10 cellular contexts compared by ENCODE assay signal in the genomic region with DNA sequence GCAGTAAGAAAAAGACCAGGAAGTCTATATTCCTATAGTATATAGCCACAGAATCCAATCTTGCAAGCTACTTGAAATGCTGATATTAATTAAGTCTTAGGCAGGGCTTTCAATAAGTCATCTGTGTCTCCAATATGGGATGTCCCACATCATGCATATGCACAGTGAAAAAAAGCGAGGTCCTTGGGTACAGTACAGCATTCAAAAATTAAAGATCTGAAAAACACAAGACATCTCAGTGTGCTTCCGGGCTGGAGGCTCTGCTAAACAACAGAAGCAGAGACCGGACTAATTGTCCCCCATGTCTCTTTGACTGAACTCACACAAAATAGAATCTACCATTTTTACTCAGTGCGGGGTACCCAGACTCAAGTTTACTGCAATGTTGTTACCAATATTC.
A peak's percentile ranks its signal among the peaks of the same experiment; 100 is the strongest.
DNase-seq lines count a peak whose midpoint lies in the region; ATAC-seq and TF ChIP-seq lines count a peak whose summit lies in the region.
"Had no signal": no experiment of that assay in that cellular context is flagged by ENCODE, and none has a peak within 500 bp of the region (broad histone marks: within the 10 kb centered on the region; RNA-seq: fewer than 3 reads in every experiment).

No MANE protein-coding gene starts in this region.

- CTCF ChIA-PET in activated naive CD4-positive, alpha-beta T cell treated with anti-CD3 and anti-CD28 coated beads for 36 hours (lab: Charles Lee), result no interaction called here

- H3K27me3 Mint-ChIP-seq in nephron (ENCODE audit: low read depth), result peaks cover 4% of the 10 kb centered on the region
- no peaks in the 10 kb centered on the region for H3K27me3 Mint-ChIP-seq in activated naive CD4-positive, alpha-beta T cell treated with anti-CD3 and anti-CD28 coated beads for 36 hours (ENCODE audit: low read depth)

- no peaks in the 10 kb centered on the region for H3K36me3 ChIP-seq in DOHH2 (ENCODE audit: control insufficient read depth, low read length)
- H3K36me3 ChIP-seq: MG63 had no signal

- H3K79me2 ChIP-seq in DOHH2 (ENCODE audit: control insufficient read depth, low read length), result no peaks in the 10 kb centered on the region

- no peak for ATAC-seq in GM21367 (IDR thresholded peaks at IDR 0.05; ENCODE audit: unreplicated experiment)
- ATAC-seq in GM18867 (IDR thresholded peaks at IDR 0.05; ENCODE audit: unreplicated experiment), result no peak

- peaks cover 66% of the 10 kb centered on the region for H3K4me1 ChIP-seq in DOHH2 (ENCODE audit: control insufficient read depth, low read length)

- DNase-seq in NCI-H524 treated with DMSO at 0.1 percent for 48 hours (lab: John Stamatoyannopoulos, UW), result peak; percentile 55
- no peak for DNase-seq in SK-N-DZ (ENCODE audit: low spot score)
- no peak for DNase-seq in activated naive CD4-positive, alpha-beta T cell treated with anti-CD3 and anti-CD28 coated beads for 36 hours
- DNase-seq: NCI-H1930 had no signal

- H3K9me3 ChIP-seq in DOHH2 (ENCODE audit: control insufficient read depth, insufficient read depth, low read length), result no peaks in the 10 kb centered on the region
- H3K9me3 ChIP-seq: MG63 had no signal

- peaks cover 22% of the 10 kb centered on the region for H3F3A ChIP-seq in DOHH2 (ENCODE audit: control insufficient read depth, insufficient read depth)

- no peak overlapping the region for H3K4me3 Mint-ChIP-seq in nephron
- no peak overlapping the region for H3K4me3 Mint-ChIP-seq in activated naive CD4-positive, alpha-beta T cell treated with anti-CD3 and anti-CD28 coated beads for 36 hours

- no peaks in the 10 kb centered on the region for H3K36me3 Mint-ChIP-seq in nephron (ENCODE audit: low read depth)
- H3K36me3 Mint-ChIP-seq in activated naive CD4-positive, alpha-beta T cell treated with anti-CD3 and anti-CD28 coated beads for 36 hours (ENCODE audit: low read depth), result no peaks in the 10 kb centered on the region

- no peaks in the 10 kb centered on the region for H3K9me2 ChIP-seq in DOHH2 (replicated peaks; ENCODE audit: control insufficient read depth, low read length)

- peak overlapping the region; percentile 79 for H3K4me2 ChIP-seq in DOHH2 (ENCODE audit: low read length)

- H3K27me3 ChIP-seq in DOHH2 (ENCODE audit: control insufficient read depth, low read length), result no peaks in the 10 kb centered on the region
- H3K27me3 ChIP-seq: MG63 had no signal

- no peaks in the 10 kb centered on the region for H4K20me1 ChIP-seq in DOHH2 (ENCODE audit: control insufficient read depth, insufficient read depth, low read depth, low read length)

- no peaks in the 10 kb centered on the region for H3K9me3 Mint-ChIP-seq in nephron
- H3K9me3 Mint-ChIP-seq in activated naive CD4-positive, alpha-beta T cell treated with anti-CD3 and anti-CD28 coated beads for 36 hours, result no peaks in the 10 kb centered on the region

- peak overlapping the region; percentile 91 for H3K27ac ChIP-seq in DOHH2 (ENCODE audit: low read depth, low read length)
- H3K27ac ChIP-seq in VCaP, result peak overlapping the region; percentile 95

- H3K4me3 ChIP-seq in DOHH2 (ENCODE audit: low read length), result peak overlapping the region; percentile 59
- H3K4me3 ChIP-seq: MG63 had no signal

- TF ChIP-seq CTCF in DOHH2 (IDR thresholded peaks at IDR 0.05; ENCODE audit: low read depth, low read length, poor library complexity, severe bottlenecking) (no peak), VCaP (conservative IDR thresholded peaks at IDR 0.05) (no peak), nephron (IDR thresholded peaks at IDR 0.05; ENCODE audit: unreplicated experiment in 3 of 3) (no peak)

- peaks cover 69% of the 10 kb centered on the region for H3K4me1 Mint-ChIP-seq in nephron
- H3K4me1 Mint-ChIP-seq in activated naive CD4-positive, alpha-beta T cell treated with anti-CD3 and anti-CD28 coated beads for 36 hours (ENCODE audit: low read depth), result no peaks in the 10 kb centered on the region

- intact Hi-C loops in activated naive CD4-positive, alpha-beta T cell treated with anti-CD3 and anti-CD28 coated beads for 36 hours (cut with micrococcal nuclease), result no loop called here

- peak overlapping the region; percentile 82 to 88 (median 84) for H3K27ac Mint-ChIP-seq in nephron
- H3K27ac Mint-ChIP-seq in activated naive CD4-positive, alpha-beta T cell treated with anti-CD3 and anti-CD28 coated beads for 36 hours, result no peak overlapping the region
